17 cellular contexts compared by ENCODE assay signal in the genomic region with DNA sequence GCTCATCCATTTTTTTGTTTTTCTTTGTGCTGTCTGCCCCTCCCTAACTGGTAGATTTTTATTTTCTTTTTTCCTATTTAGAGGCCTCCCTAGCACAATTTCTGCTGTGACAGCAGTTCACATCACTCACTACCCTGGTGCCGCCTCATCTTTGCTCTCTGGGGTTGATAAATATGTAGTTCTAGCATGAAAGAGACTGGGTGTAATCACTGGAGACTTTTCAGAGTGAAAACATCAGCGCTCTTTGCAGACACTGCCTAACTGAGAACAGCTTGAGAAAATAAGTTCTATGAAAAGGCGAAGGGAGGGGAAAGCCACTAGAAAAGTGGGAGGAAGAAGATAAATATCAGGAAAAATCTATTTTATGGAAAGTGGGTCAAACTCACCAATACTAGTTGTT.
DNase-seq lines count a peak whose midpoint lies in the region; ATAC-seq and TF ChIP-seq lines count a peak whose summit lies in the region.
"Had no signal": no experiment of that assay in that cellular context is flagged by ENCODE, and none has a peak within 500 bp of the region (broad histone marks: within the 10 kb centered on the region; RNA-seq: fewer than 3 reads in every experiment).

No MANE protein-coding gene starts in this region.

- peak; percentile 68 for ATAC-seq in Right ventricle myocardium inferior
- ATAC-seq in activated T-cell treated with anti-CD3 and anti-CD28 coated beads, Interleukin-2, amount 50 U/mL, for 4 hours, result no peak
- ATAC-seq: GM12878 had no signal

- peak overlapping the region; percentile 98 for H2BK15ac ChIP-seq in mesendoderm (replicated peaks; ENCODE audit: low read depth)

- H3K4me2 ChIP-seq in mesendoderm (ENCODE audit: low read length), result no peak overlapping the region

- H3K27ac ChIP-seq in right atrium auricular region (no peak overlapping the region), mesendoderm (ENCODE audit: low read depth, low read length) (no peak overlapping the region)

- H3K56ac ChIP-seq in mesendoderm (ENCODE audit: low read length), result peak overlapping the region; percentile 27

- no peaks in the 10 kb centered on the region for H3K79me1 ChIP-seq in mesendoderm (ENCODE audit: low read length)

- peaks cover 0 to 4% (median 0%) of the 10 kb centered on the region in 5 experiments for H3K9me3 Mint-ChIP-seq in brain
- H3K9me3 Mint-ChIP-seq in type B pancreatic cell, result peaks cover 8% of the 10 kb centered on the region
- H3K9me3 Mint-ChIP-seq in activated T-cell treated with anti-CD3 and anti-CD28 coated beads, Interleukin-2, amount 50 U/mL, for 4 hours, result no peaks in the 10 kb centered on the region

- no peak overlapping the region for H3K9ac ChIP-seq in mesendoderm (ENCODE audit: low read length)

- H3K27ac Mint-ChIP-seq in brain (peak overlapping the region in 3 of 5 experiments; percentile 6 to 30 (median 10)), type B pancreatic cell (peak overlapping the region; percentile 10)

- WGBS in mesendoderm (ENCODE audit: extremely low coverage, insufficient coverage, low lambda C conversion rate), result no CpG with 5 or more reads among the region's 3 CpGs

- peaks cover 6% of the 10 kb centered on the region for H3K4me1 Mint-ChIP-seq in brain
- H3K4me1 Mint-ChIP-seq in type B pancreatic cell (ENCODE audit: unreplicated experiment), result peaks cover 26% of the 10 kb centered on the region
- H3K4me1 Mint-ChIP-seq in activated T-cell treated with anti-CD3 and anti-CD28 coated beads, Interleukin-2, amount 50 U/mL, for 4 hours (ENCODE audit: low read depth), result no peaks in the 10 kb centered on the region

- no peaks in the 10 kb centered on the region for H3K9me3 ChIP-seq in right atrium auricular region

- no peak overlapping the region for H2BK120ac ChIP-seq in mesendoderm (ENCODE audit: low read depth, low read length)

- TF ChIP-seq CTCF in right atrium auricular region (IDR thresholded peaks at IDR 0.05) (no peak), brain (conservative IDR thresholded peaks at IDR 0.05) (no peak), type B pancreatic cell (conservative IDR thresholded peaks at IDR 0.05) (no peak)

- H4K8ac ChIP-seq in mesendoderm (ENCODE audit: low read depth, low read length), result no peak overlapping the region

- no peak overlapping the region for H2AK5ac ChIP-seq in mesendoderm (ENCODE audit: low read length)

- H3K27me3 Mint-ChIP-seq in brain (peaks cover 3% of the 10 kb centered on the region), type B pancreatic cell (no peaks in the 10 kb centered on the region)
- H3K27me3 Mint-ChIP-seq in activated T-cell treated with anti-CD3 and anti-CD28 coated beads, Interleukin-2, amount 50 U/mL, for 4 hours (ENCODE audit: low read depth), result no peaks in the 10 kb centered on the region

- no peak overlapping the region for H2BK5ac ChIP-seq in mesendoderm (ENCODE audit: low read length)

- H3K36me3 Mint-ChIP-seq in brain (no peaks in the 10 kb centered on the region), type B pancreatic cell (no peaks in the 10 kb centered on the region)
- H3K36me3 Mint-ChIP-seq in activated T-cell treated with anti-CD3 and anti-CD28 coated beads, Interleukin-2, amount 50 U/mL, for 4 hours (ENCODE audit: insufficient read depth), result no peaks in the 10 kb centered on the region

- H4K5ac ChIP-seq in mesendoderm (ENCODE audit: low read length), result no peak overlapping the region

- no peak overlapping the region for H3K4me3 Mint-ChIP-seq in brain
- peak overlapping the region; percentile 24 for H3K4me3 Mint-ChIP-seq in type B pancreatic cell
- no peak overlapping the region for H3K4me3 Mint-ChIP-seq in activated T-cell treated with anti-CD3 and anti-CD28 coated beads, Interleukin-2, amount 50 U/mL, for 4 hours

- DNase-seq in Right ventricle myocardium inferior (ENCODE audit: missing footprints), result no peak
- no peak for DNase-seq in right atrium auricular region (ENCODE audit: low spot score)
- no peak for DNase-seq in mesendoderm
- no peak for DNase-seq in type B pancreatic cell (ENCODE audit: extremely low spot score, unreplicated experiment)
- DNase-seq in CD1c-positive myeloid dendritic cell (ENCODE audit: extremely low spot score), result no peak
- no peak for DNase-seq in activated T-cell treated with anti-CD3 and anti-CD28 coated beads, Interleukin-2, amount 50 U/mL, for 4 hours
- DNase-seq in posterior cingulate gyrus, result no peak
- DNase-seq: C1 segment of cervical spinal cord; DND-41; H7; NCI-H1048; NCI-H1694; NCI-H2107; NK-92 treated with Interleukin-12 subunit alpha and Interleukin-12 subunit beta, amount 100 ng/mL, for 24 hours; SIG-M5 had no signal

- H3K27me3 ChIP-seq in right atrium auricular region (no peaks in the 10 kb centered on the region), mesendoderm (ENCODE audit: insufficient read depth, low read length, poor library complexity) (no peaks in the 10 kb centered on the region)

- intact Hi-C loops in Right ventricle myocardium inferior (cut with DNase I), result no loop called here
- intact Hi-C loops in posterior cingulate gyrus (cut with DNase I), result no loop called here

- H3K18ac ChIP-seq in mesendoderm (ENCODE audit: low read length), result peak overlapping the region; percentile 30

- no peaks in the 10 kb centered on the region for H3K36me3 ChIP-seq in right atrium auricular region
- no peaks in the 10 kb centered on the region for H3K36me3 ChIP-seq in mesendoderm (ENCODE audit: control insufficient read depth, insufficient read depth, low read length)

- H3K23ac ChIP-seq in mesendoderm (ENCODE audit: low read length), result no peak overlapping the region

- H3K4ac ChIP-seq in mesendoderm (ENCODE audit: low read depth, low read length), result peak overlapping the region; percentile 52

- H3K4me1 ChIP-seq in right atrium auricular region (no peaks in the 10 kb centered on the region), mesendoderm (ENCODE audit: control insufficient read depth, low read depth, low read length) (peaks cover 3% of the 10 kb centered on the region)

- no peaks in the 10 kb centered on the region for H3K79me2 ChIP-seq in mesendoderm (ENCODE audit: control insufficient read depth, insufficient read depth, low read length)

- H3K4me3 ChIP-seq in right atrium auricular region, result no peak overlapping the region
- no peak overlapping the region for H3K4me3 ChIP-seq in mesendoderm (ENCODE audit: low read length)
- H3K4me3 ChIP-seq: GM12878 had no signal
